8 cellular contexts compared by ENCODE assay signal in the genomic region with DNA sequence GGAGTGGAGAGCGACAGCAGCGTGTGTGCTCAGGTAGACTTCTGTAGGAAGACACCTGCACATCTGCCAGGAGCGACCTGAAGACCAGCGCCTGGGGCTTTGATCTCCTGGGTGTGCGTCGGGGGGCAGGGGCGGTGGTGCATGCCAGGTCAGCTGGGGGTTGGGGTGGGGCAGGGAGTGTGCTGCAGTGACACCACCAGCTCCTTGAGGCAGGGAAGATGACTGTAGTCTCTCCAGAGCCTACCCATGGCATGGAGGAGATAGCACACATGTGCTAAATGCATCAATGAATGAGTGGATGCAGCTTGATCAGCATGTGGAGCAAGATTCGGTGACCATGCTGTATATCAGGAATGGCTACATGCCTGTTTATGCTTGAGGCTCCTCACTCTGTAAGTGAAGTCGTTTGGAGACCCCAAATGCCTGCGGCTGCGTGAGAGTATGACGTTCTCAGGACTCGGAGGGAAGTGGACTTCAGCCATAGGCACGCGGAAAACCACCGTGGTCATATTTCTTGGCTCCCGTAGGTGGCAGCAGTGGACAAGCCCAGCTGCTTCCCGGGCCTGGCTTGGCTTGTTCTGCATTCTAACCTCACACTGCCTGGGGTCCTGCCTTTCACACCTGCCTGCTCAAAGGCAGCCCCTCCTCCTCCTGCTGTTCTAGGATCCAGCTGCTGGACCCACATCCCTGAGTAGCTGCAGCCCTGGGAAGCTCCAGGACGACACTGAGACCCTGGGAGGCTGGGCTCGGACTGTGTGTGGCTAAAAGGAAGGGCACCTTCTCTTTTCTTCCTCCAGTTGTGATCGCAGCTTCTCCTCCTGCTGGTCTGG. TPM values are rescaled to one million over a fixed set of nuclear protein-coding genes. Genes with fewer than 3 reads are reported as not detected.
A peak's percentile ranks its signal among the peaks of the same experiment; 100 is the strongest.
DNase-seq lines count a peak whose midpoint lies in the region; ATAC-seq and TF ChIP-seq lines count a peak whose summit lies in the region.

No MANE protein-coding gene starts in this region.

- DNase-seq in Caki2 (ENCODE audit: low read depth) (peak; percentile 41), NCI-H1092 (lab: John Stamatoyannopoulos, UW) (peak; percentile 70), SKM-1 treated with dmso at 0.1 percent for 144 hours (lab: John Stamatoyannopoulos, UW; ENCODE audit: unreplicated experiment) (peak; percentile 71), astrocyte of the spinal cord (ENCODE audit: low read depth, low spot score) (peak; percentile 61), iPS DF 6.9 (ENCODE audit: low read depth, low spot score) (peak; percentile 83)

- H3K4me2 ChIP-seq in skeletal muscle satellite cell (ENCODE audit: low read length), result peak overlapping the region; percentile 40

- no peak overlapping the region for H3K9ac ChIP-seq in skeletal muscle satellite cell (ENCODE audit: low read depth, low read length)

- ATAC-seq in GM21515 (IDR thresholded peaks at IDR 0.05; ENCODE audit: unreplicated experiment), result peak; percentile 85
- ATAC-seq in HG02763 (IDR thresholded peaks at IDR 0.05; ENCODE audit: unreplicated experiment), result no peak

- in situ Hi-C loops in Caki2 (cut with HindIII; ENCODE audit: low pct_unique_long_range_greater_than_20kb, low sequenced_read_pairs) (no loop called here), astrocyte of the spinal cord (cut with HindIII; ENCODE audit: low sequenced_read_pairs) (no loop called here)

- H3K36me3 ChIP-seq in iPS DF 6.9 (ENCODE audit: control insufficient read depth, insufficient read depth, low read length) (no peaks in the 10 kb centered on the region), skeletal muscle satellite cell (ENCODE audit: insufficient read depth, low read length) (no peaks in the 10 kb centered on the region)

- WGBS in iPS DF 6.9 (ENCODE audit: insufficient coverage, insufficient read length), result no CpG with 5 or more reads among the region's 21 CpGs

- H3K4me3 ChIP-seq in astrocyte of the spinal cord (ENCODE audit: low read depth, low read length) (no peak overlapping the region), iPS DF 6.9 (ENCODE audit: low read length) (no peak overlapping the region), skeletal muscle satellite cell (ENCODE audit: low read length) (no peak overlapping the region)

- H3K9me3 ChIP-seq in iPS DF 6.9 (ENCODE audit: control insufficient read depth, insufficient read depth, low read length) (no peaks in the 10 kb centered on the region), skeletal muscle satellite cell (replicated peaks; ENCODE audit: low read length) (no peaks in the 10 kb centered on the region)

- H3K4me1 ChIP-seq in iPS DF 6.9 (ENCODE audit: control insufficient read depth, insufficient read depth, low read length) (peaks cover 2% of the 10 kb centered on the region), skeletal muscle satellite cell (ENCODE audit: control insufficient read depth, insufficient read depth, low read length) (peaks cover 7% of the 10 kb centered on the region)

- H3K27me3 ChIP-seq in iPS DF 6.9 (ENCODE audit: control insufficient read depth, insufficient read depth, low read length), result no peaks in the 10 kb centered on the region
- H3K27me3 ChIP-seq in skeletal muscle satellite cell (ENCODE audit: control insufficient read depth, insufficient read depth, low read length), result no peaks in the 10 kb centered on the region

- peak; percentile 87 for TF ChIP-seq CTCF in astrocyte of the spinal cord (IDR thresholded peaks at IDR 0.05; ENCODE audit: low read depth, low read length)

- no peak overlapping the region for H3K27ac ChIP-seq in iPS DF 6.9 (ENCODE audit: low read length)

RNA-seq across cellular contexts. Expression of a gene that starts 39.4 kb away (rescaled TPM):
- not detected in 2 replicates for total RNA-seq in Caki2 (2014; rRNA removed; shearing (Covaris generic); ENCODE audit: low replicate concordance)
- total RNA-seq in skeletal muscle satellite cell (2012; rRNA removed), result not detected in 2 replicates

RNA-seq across cellular contexts. Expression of a gene that starts 47.7 kb away (rescaled TPM):
- not detected in 2 replicates for total RNA-seq in Caki2 (2014; rRNA removed; shearing (Covaris generic); ENCODE audit: low replicate concordance)
- total RNA-seq in skeletal muscle satellite cell (2012; rRNA removed), result not detected in 2 replicates
